Comparison of ENCODE assay signal across 8 cellular contexts in the genomic region with DNA sequence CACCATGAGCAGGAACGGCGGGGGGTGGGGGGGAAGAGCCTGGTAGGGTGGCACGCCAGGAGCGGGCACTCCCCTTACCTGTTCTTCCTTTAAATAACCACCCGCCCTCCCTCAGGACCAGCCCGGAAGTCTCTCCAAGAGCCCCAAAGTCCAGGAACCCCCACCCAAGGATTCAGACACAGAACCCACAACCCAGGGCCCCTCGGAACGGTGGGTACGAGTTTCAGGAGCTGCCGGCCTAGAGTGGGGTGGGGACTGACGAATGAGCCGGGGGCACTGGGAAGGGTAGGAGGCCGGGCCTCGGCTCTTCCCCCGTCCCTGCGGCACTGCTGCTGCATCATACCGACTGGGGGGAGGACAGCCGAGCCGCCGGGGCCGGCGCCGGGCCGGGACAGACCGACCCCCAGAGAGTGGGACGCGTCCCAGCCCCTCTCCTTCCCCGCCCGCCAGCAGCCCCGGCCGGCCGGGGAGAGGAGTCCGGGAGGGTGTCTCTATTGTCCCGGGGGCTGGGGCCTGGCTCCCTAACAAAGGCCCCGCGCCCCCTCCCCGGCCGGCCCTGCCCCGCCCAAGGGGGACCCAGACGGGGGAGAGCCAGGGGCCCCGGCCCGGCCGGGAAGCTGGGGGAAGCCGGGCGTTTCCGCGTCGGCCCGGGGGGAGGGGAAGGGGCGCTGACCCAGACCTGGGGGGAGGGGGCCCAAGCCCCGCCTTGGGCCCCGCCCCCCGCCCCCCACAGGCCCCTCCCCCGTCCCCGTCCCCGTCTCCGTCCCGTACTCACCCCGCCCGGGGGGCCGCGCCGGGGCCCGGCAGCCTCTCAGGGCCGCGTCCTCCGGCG. TPM values are rescaled to one million over a fixed set of nuclear protein-coding genes. Genes with fewer than 3 reads are reported as not detected.
A peak's percentile ranks its signal among the peaks of the same experiment; 100 is the strongest.
DNase-seq lines count a peak whose midpoint lies in the region; ATAC-seq and TF ChIP-seq lines count a peak whose summit lies in the region.

No MANE protein-coding gene starts in this region.

- peaks cover 30% of the 10 kb centered on the region for H3K79me2 ChIP-seq in osteoblast (ENCODE audit: insufficient read depth, low read length)

- H3K27me3 ChIP-seq in BE2C (no peaks in the 10 kb centered on the region), SJSA1 (replicated peaks) (no peaks in the 10 kb centered on the region), osteoblast (ENCODE audit: insufficient read depth, low read length) (no peaks in the 10 kb centered on the region)

- peak overlapping the region; percentile 15 for H2AFZ ChIP-seq in osteoblast (ENCODE audit: low read length)

- no peaks in the 10 kb centered on the region for H3K9me3 Mint-ChIP-seq in activated naive CD8-positive, alpha-beta T cell (ENCODE audit: low read depth)

- TF ChIP-seq CTCF in BE2C (IDR thresholded peaks at IDR 0.05; ENCODE audit: low read depth, low read length), result no peak
- TF ChIP-seq CTCF in osteoblast (IDR thresholded peaks at IDR 0.05; ENCODE audit: extremely low read depth, low read depth, low read length), result no peak

- intact Hi-C loops in Right ventricle myocardium superior (cut with DNase I), result no loop called here

- peak overlapping the region; percentile 91 for H3K4me2 ChIP-seq in osteoblast (ENCODE audit: insufficient read depth, low read length)

- H3K36me3 ChIP-seq in BE2C (peaks cover 22% of the 10 kb centered on the region), SJSA1 (peaks cover 43% of the 10 kb centered on the region), osteoblast (ENCODE audit: insufficient read depth, low read length) (peaks cover 28% of the 10 kb centered on the region)

- H3K27me3 Mint-ChIP-seq in activated naive CD8-positive, alpha-beta T cell, result no peaks in the 10 kb centered on the region

- H3K9me3 ChIP-seq in BE2C, result no peaks in the 10 kb centered on the region
- H3K9me3 ChIP-seq in SJSA1 (replicated peaks), result no peaks in the 10 kb centered on the region
- no peaks in the 10 kb centered on the region for H3K9me3 ChIP-seq in osteoblast (ENCODE audit: low read depth, low read length)

- no peaks in the 10 kb centered on the region for H3K36me3 Mint-ChIP-seq in activated naive CD8-positive, alpha-beta T cell

- H3K4me3 ChIP-seq in BE2C (ENCODE audit: low read depth, low read length) (peak overlapping the region; percentile 80), SJSA1 (peak overlapping the region; percentile 93), osteoblast (ENCODE audit: insufficient read depth, low read length) (peak overlapping the region; percentile 87)

- peaks cover 3% of the 10 kb centered on the region for H4K20me1 ChIP-seq in osteoblast (ENCODE audit: insufficient read depth, low read length)

- H3K27ac Mint-ChIP-seq in activated naive CD8-positive, alpha-beta T cell, result peak overlapping the region; percentile 84

- H3K4me1 Mint-ChIP-seq in activated naive CD8-positive, alpha-beta T cell (ENCODE audit: low read depth), result peaks cover 39% of the 10 kb centered on the region

- peaks cover 5% of the 10 kb centered on the region for H3K4me1 ChIP-seq in BE2C
- peaks cover 19% of the 10 kb centered on the region for H3K4me1 ChIP-seq in SJSA1 (replicated peaks)
- peaks cover 29% of the 10 kb centered on the region for H3K4me1 ChIP-seq in osteoblast (ENCODE audit: insufficient read depth, low read length)

- H3K27ac ChIP-seq in SJSA1, result peak overlapping the region; percentile 87
- H3K27ac ChIP-seq in osteoblast (ENCODE audit: low read depth, low read length), result peak overlapping the region; percentile 70

- H3K4me3 Mint-ChIP-seq in activated naive CD8-positive, alpha-beta T cell, result peak overlapping the region; percentile 86

- DNase-seq in BE2C (peak; percentile 76), GM19240 (ENCODE audit: insufficient read length, low spot score) (peak; percentile 64), SJSA1 (ENCODE audit: low read depth in 1 of 2, low spot score in 2 of 2) (peak; percentile 64 to 70), Right ventricle myocardium superior (peak; percentile 75), osteoblast (ENCODE audit: insufficient read length, low spot score, missing footprints) (peak; percentile 98), KG1 (lab: John Stamatoyannopoulos, UW) (no peak)

- ATAC-seq in HG03342 (IDR thresholded peaks at IDR 0.05; ENCODE audit: unreplicated experiment), result peak; percentile 25
- ATAC-seq in Right ventricle myocardium superior (ENCODE audit: poor library complexity), result peak; percentile 30

RNA-seq across cellular contexts. Expression of gene ATXN7L3, which starts 0.7 kb away (rescaled TPM):
- polyA plus RNA-seq in BE2C (2012; ENCODE audit: insufficient read depth, insufficient read length, low read depth), result 151 TPM
- 62.6 and 67.4 TPM in 2 replicates for total RNA-seq in SJSA1 (2014; rRNA removed; shearing (Covaris generic))
- 35.7 TPM for total RNA-seq in Right ventricle myocardium superior
- 34.5 and 38.4 TPM in 2 replicates for total RNA-seq in osteoblast

RNA-seq across cellular contexts. Expression of gene TMUB2, which starts 12.2 kb away (rescaled TPM):
- 64.2 TPM for polyA plus RNA-seq in BE2C (2012; ENCODE audit: insufficient read depth, insufficient read length, low read depth)
- total RNA-seq in SJSA1 (2014; rRNA removed; shearing (Covaris generic)), result 22.6 and 42.6 TPM in 2 replicates
- total RNA-seq in Right ventricle myocardium superior (19.6 TPM), osteoblast (27.1 and 27.9 TPM in 2 replicates)

RNA-seq across cellular contexts. Expression of gene UBTF, which starts 20.5 kb away (rescaled TPM):
- polyA plus RNA-seq in BE2C (2012; ENCODE audit: insufficient read depth, insufficient read length, low read depth), result 106 TPM
- 63.6 and 80.0 TPM in 2 replicates for total RNA-seq in SJSA1 (2014; rRNA removed; shearing (Covaris generic))
- total RNA-seq in Right ventricle myocardium superior, result 52.7 TPM
- total RNA-seq in osteoblast, result 49.6 and 51.3 TPM in 2 replicates

RNA-seq across cellular contexts. Expression of gene ASB16, which starts 28.4 kb away (rescaled TPM):
- 2.3 TPM for polyA plus RNA-seq in BE2C (2012; ENCODE audit: insufficient read depth, insufficient read length, low read depth)
- not detected in 2 replicates for total RNA-seq in SJSA1 (2014; rRNA removed; shearing (Covaris generic))
- 14.8 TPM for total RNA-seq in Right ventricle myocardium superior
- total RNA-seq in osteoblast, result not detected in 2 replicates

RNA-seq across cellular contexts. Expression of gene HROB, which starts 57.2 kb away (rescaled TPM):
- polyA plus RNA-seq in BE2C (2012; ENCODE audit: insufficient read depth, insufficient read length, low read depth), result 2.1 TPM
- 10.1 and 10.2 TPM in 2 replicates for total RNA-seq in SJSA1 (2014; rRNA removed; shearing (Covaris generic))
- total RNA-seq in Right ventricle myocardium superior (0.59 TPM), osteoblast (1.8 TPM in 2 replicates)
